8 cellular contexts compared by ENCODE assay signal in the genomic region with DNA sequence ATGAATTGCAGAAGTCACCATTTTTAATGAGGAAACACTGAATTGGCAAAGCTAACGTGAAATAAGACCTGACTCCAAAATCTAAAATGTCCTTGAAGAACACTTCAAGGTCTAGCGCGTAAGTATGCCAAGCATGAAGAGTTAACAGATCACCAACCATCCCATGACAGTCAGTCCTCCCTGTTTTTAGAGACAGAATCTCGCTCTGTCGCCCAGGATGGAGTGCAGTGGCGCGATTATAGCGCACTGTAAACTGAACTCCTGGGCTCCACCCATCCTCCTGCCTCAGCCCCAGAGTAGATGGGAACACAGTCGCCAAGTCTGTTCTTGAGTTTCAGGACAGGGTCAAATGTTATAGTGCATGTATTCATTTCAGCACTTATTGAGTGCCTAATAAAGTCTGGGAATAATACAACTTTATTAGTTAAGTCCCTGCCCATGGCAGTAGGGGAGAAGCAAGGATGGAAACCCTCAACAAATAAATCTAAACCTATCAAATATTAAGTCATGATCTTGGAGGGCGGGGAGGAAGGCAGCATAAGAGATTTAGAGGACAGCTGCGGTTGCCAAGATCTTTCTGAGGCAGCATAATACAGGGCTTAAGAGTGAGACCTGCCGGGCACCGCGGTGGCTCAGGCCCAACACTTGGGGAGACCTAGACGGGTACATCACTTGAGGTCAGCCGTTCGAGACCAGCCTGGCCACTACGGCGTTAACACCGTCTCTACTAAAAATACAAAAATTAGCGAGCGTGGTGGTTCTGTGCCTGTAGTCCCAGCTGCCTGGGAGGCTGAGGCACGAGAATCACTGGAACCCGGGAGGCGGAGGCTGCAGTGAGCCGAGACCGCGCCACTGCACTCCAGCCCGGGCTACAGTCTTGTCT. TPM values are rescaled to one million over a fixed set of nuclear protein-coding genes. Genes with fewer than 3 reads are reported as not detected.
DNase-seq lines count a peak whose midpoint lies in the region; ATAC-seq, FAIRE-seq and TF ChIP-seq lines count a peak whose summit lies in the region.

No MANE protein-coding gene starts in this region.

- H3K4me3 ChIP-seq in AG10803 (ENCODE audit: low read length) (peak overlapping the region; percentile 99), HUES6 (ENCODE audit: low read depth, low read length) (peak overlapping the region; percentile 79), K562 (peak overlapping the region; percentile 83), mesenchymal stem cell (ENCODE audit: insufficient read depth in 1 of 2, low read depth in 1 of 2, low read length in 2 of 2) (peak overlapping the region in 1 of 2 experiments; percentile 96)

- H3K36me3 ChIP-seq in HUES6 (ENCODE audit: control insufficient read depth, insufficient read depth, low read length), result peaks cover 20% of the 10 kb centered on the region
- peaks cover 33% of the 10 kb centered on the region for H3K36me3 ChIP-seq in K562 (ENCODE audit: control insufficient read depth, insufficient read depth, low read length)
- peaks cover 0 to 13% of the 10 kb centered on the region in 2 experiments for H3K36me3 ChIP-seq in mesenchymal stem cell (ENCODE audit: control insufficient read depth in 1 of 2, insufficient read depth in 2 of 2, low read depth in 1 of 2, low read length in 2 of 2)

- H4K8ac ChIP-seq in mesenchymal stem cell (ENCODE audit: low read length), result peak overlapping the region; percentile 61

- CTCF ChIA-PET in K562 (lab: Yijun Ruan, JAX; ENCODE audit: low intra/inter-chr PET ratio), result no interaction called here

- peak overlapping the region; percentile 29 for H2AK5ac ChIP-seq in mesenchymal stem cell (ENCODE audit: low read length, severe bottlenecking)

- TF ChIP-seq POLR2A in K562 (conservative IDR thresholded peaks at IDR 0.05), result no peak

- H3K4me2 ChIP-seq in K562 (ENCODE audit: insufficient read depth, low read length) (peak overlapping the region; percentile 100), mesenchymal stem cell (ENCODE audit: low read length, poor library complexity, severe bottlenecking) (peak overlapping the region; percentile 64)

- no peak overlapping the region for H3K14ac ChIP-seq in mesenchymal stem cell (ENCODE audit: low read length in 2 of 2)

- intact Hi-C loops in K562 (cut with micrococcal nuclease), result no loop called here

- POLR2A ChIA-PET in K562 (lab: Yijun Ruan, JAX), result interaction anchor here (0.7 to 5.6 kb wide), 6 partner anchors 10 to 199 kb away, joined by 3 to 72 read pairs (median 4); a partner anchor contains a TSS

- WGBS in K562 (ENCODE audit: insufficient coverage, low coverage, missing lambda C conversion rate), result 3% methylated on average over 29 of the region's 29 CpGs
- WGBS in mesenchymal stem cell, result 89% methylated on average over 28 of the region's 29 CpGs

- no peak overlapping the region for H2BK120ac ChIP-seq in mesenchymal stem cell (ENCODE audit: low read depth, low read length)

- H2BK15ac ChIP-seq in mesenchymal stem cell (ENCODE audit: low read depth, poor library complexity, severe bottlenecking), result no peak overlapping the region

- H2BK12ac ChIP-seq in mesenchymal stem cell (ENCODE audit: low read length in 2 of 2), result peak overlapping the region in 1 of 2 experiments; percentile 32

- BruUV-seq in K562 (replicated peaks; lab: Mats Ljungman, UMichigan), result no TSS peak

- DNase-seq in AG10803 (ENCODE audit: low read depth) (no peak), K562 (ENCODE audit: extremely low read depth in 1 of 4, low spot score in 3 of 4) (peak in 2 of 4 experiments; percentile 40 to 82), mesenchymal stem cell (no peak), foreskin keratinocyte (no peak), HuH-7 (ENCODE audit: low spot score) (no peak)

- H3K27ac ChIP-seq in HUES6 (ENCODE audit: low read depth, low read length), result peak overlapping the region; percentile 99
- peak overlapping the region; percentile 95 for H3K27ac ChIP-seq in K562 (ENCODE audit: extremely low read depth, low read depth, low read length)
- H3K27ac ChIP-seq in mesenchymal stem cell (ENCODE audit: low read length, poor library complexity, severe bottlenecking), result peak overlapping the region; percentile 97
- H3K27ac ChIP-seq in foreskin keratinocyte, result no peak overlapping the region

- TF ChIP-seq CTCF in AG10803 (conservative IDR thresholded peaks at IDR 0.05; ENCODE audit: low read length) (no peak), K562 (IDR thresholded peaks at IDR 0.05 in 2 of 3, conservative IDR thresholded peaks at IDR 0.05 in 1 of 3; ENCODE audit: insufficient read depth in 2 of 3, low read depth in 1 of 3, low read length in 3 of 3) (no peak), foreskin keratinocyte (conservative IDR thresholded peaks at IDR 0.05) (no peak)

- FAIRE-seq in K562 (lab: Jason Lieb, UNC), result peak; percentile 74

- H3K18ac ChIP-seq in mesenchymal stem cell (ENCODE audit: low read depth in 1 of 2, low read length in 2 of 2), result peak overlapping the region in 1 of 2 experiments; percentile 48

- peaks cover 18% of the 10 kb centered on the region for H3K79me1 ChIP-seq in mesenchymal stem cell (replicated peaks; ENCODE audit: low read length, poor library complexity, severe bottlenecking)

- H3K27me3 ChIP-seq in HUES6 (ENCODE audit: control insufficient read depth, insufficient read depth, low read length), result no peaks in the 10 kb centered on the region
- H3K27me3 ChIP-seq in K562 (ENCODE audit: control insufficient read depth in 2 of 2, insufficient read depth in 2 of 2, low read length in 2 of 2), result no peaks in the 10 kb centered on the region
- H3K27me3 ChIP-seq in mesenchymal stem cell (ENCODE audit: control insufficient read depth in 1 of 2, insufficient read depth in 1 of 2, low read length in 2 of 2), result no peaks in the 10 kb centered on the region
- no peaks in the 10 kb centered on the region for H3K27me3 ChIP-seq in foreskin keratinocyte

- H3K9me3 ChIP-seq in HUES6 (ENCODE audit: control insufficient read depth, insufficient read depth, low read depth, low read length) (no peaks in the 10 kb centered on the region), K562 (replicated peaks; ENCODE audit: control insufficient read depth, insufficient read depth, low read depth, low read length) (no peaks in the 10 kb centered on the region), mesenchymal stem cell (ENCODE audit: control insufficient read depth, low read length) (no peaks in the 10 kb centered on the region)

- H3K4me1 ChIP-seq in HUES6 (ENCODE audit: control insufficient read depth, insufficient read depth, low read length), result peaks cover 13% of the 10 kb centered on the region
- H3K4me1 ChIP-seq in K562 (replicated peaks in 1 of 2; ENCODE audit: control insufficient read depth in 2 of 2, insufficient read depth in 2 of 2, low read length in 2 of 2), result peaks cover 12 to 20% of the 10 kb centered on the region in 2 experiments
- H3K4me1 ChIP-seq in mesenchymal stem cell (ENCODE audit: control insufficient read depth, insufficient read depth, low read depth, low read length), result peaks cover 18% of the 10 kb centered on the region
- peaks cover 16% of the 10 kb centered on the region for H3K4me1 ChIP-seq in foreskin keratinocyte

- peaks cover 17% of the 10 kb centered on the region for H4K20me1 ChIP-seq in K562 (replicated peaks; ENCODE audit: control insufficient read depth, insufficient read depth, low read length)

- peak overlapping the region; percentile 91 for H3K9ac ChIP-seq in HUES6 (ENCODE audit: low read length)
- peak overlapping the region; percentile 95 to 100 for H3K9ac ChIP-seq in K562 (ENCODE audit: insufficient read depth in 1 of 2, low read depth in 2 of 2, low read length in 2 of 2)
- H3K9ac ChIP-seq in mesenchymal stem cell (ENCODE audit: low read length), result peak overlapping the region; percentile 100

- H3K4ac ChIP-seq in mesenchymal stem cell (ENCODE audit: low read depth in 1 of 2, low read length in 2 of 2), result peak overlapping the region; percentile 66 to 89

- no peak overlapping the region for H2BK5ac ChIP-seq in mesenchymal stem cell (ENCODE audit: low read depth, low read length, poor library complexity, severe bottlenecking)

- no peak for TF ChIP-seq RAD21 in K562 (CRISPR knock-in tag; conservative IDR thresholded peaks at IDR 0.05 in 1 of 2, IDR thresholded peaks at IDR 0.05 in 1 of 2)

- H2AFZ ChIP-seq in K562 (ENCODE audit: low read depth, low read length) (peak overlapping the region; percentile 94), mesenchymal stem cell (ENCODE audit: low read depth, low read length) (no peak overlapping the region)

- no peak for TF ChIP-seq EP300 in K562 (IDR thresholded peaks at IDR 0.05; ENCODE audit: low read length)

- peaks cover 3% of the 10 kb centered on the region for H3K9me1 ChIP-seq in K562 (ENCODE audit: control insufficient read depth, insufficient read depth, low read length)

- ATAC-seq in GM19035 (IDR thresholded peaks at IDR 0.05; ENCODE audit: unreplicated experiment), result peak; percentile 4
- peak; percentile 71 for ATAC-seq in K562
- ATAC-seq in foreskin keratinocyte, result no peak
- ATAC-seq in HG03139 (IDR thresholded peaks at IDR 0.05; ENCODE audit: unreplicated experiment), result no peak

- H4K91ac ChIP-seq in mesenchymal stem cell (ENCODE audit: low read length), result no peak overlapping the region

- in situ Hi-C loops in K562 (cut with MboI), result no loop called here

- H3K23ac ChIP-seq in mesenchymal stem cell (ENCODE audit: low read length in 2 of 2), result no peak overlapping the region

- H3K79me2 ChIP-seq in K562 (ENCODE audit: control insufficient read depth, insufficient read depth, low read length), result peaks cover 69% of the 10 kb centered on the region

RNA-seq across cellular contexts. Expression of a gene that starts 1.1 kb away (rescaled TPM):
- total RNA-seq in K562 (2011; cell fraction: chromatin; rRNA removed; ENCODE audit: low replicate concordance), result 63.3 and 105 TPM in 2 replicates
- 33.5 and 38.3 TPM in 2 replicates for total RNA-seq in K562 (2011; cell fraction: nucleolus; rRNA removed)
- 54.5 and 67.1 TPM in 2 replicates for total RNA-seq in K562 (2011; cell fraction: nucleoplasm; rRNA removed)
- total RNA-seq in K562 (2014; rRNA removed) (26.2 and 30.2 TPM in 2 replicates), K562 (2014; rRNA removed; fragmentation: Illumina TruSeq; extraction: Trizol) (44.4 and 46.2 TPM in 2 replicates), K562 (2015; rRNA removed; fragmentation: Illumina TruSeq; extraction: Trizol) (29.5 and 32.4 TPM in 2 replicates), K562 (2021) (29.1 and 32.2 TPM in 2 replicates), foreskin keratinocyte (17.1 and 17.8 TPM in 2 replicates)
- polyA plus RNA-seq in K562 (2011; rRNA removed) (32.1 and 46.8 TPM in 2 replicates), K562 (2014; fragmentation: Illumina TruSeq; extraction: Trizol) (36.9 and 41.1 TPM in 2 replicates), K562 (2014; fragmentation: Nextera tagmentation; extraction: Ambion mirVana) (10 to 100 TPM; 36.6 to 40.7 TPM), K562 (2014; rRNA removed) (28.3 and 38.4 TPM in 2 replicates), foreskin keratinocyte (9.6 and 13.0 TPM in 2 replicates)
- polyA plus RNA-seq in K562 (2011; cell fraction: cytosol; rRNA removed), result 11.9 and 39.5 TPM in 2 replicates
- 38.0 and 40.7 TPM in 2 replicates for polyA plus RNA-seq in K562 (2011; cell fraction: nucleus; rRNA removed)
- 22.4 and 28.9 TPM in 2 replicates for polyA plus RNA-seq in K562 (2012)
- 48.5 and 54.2 TPM in 2 replicates for polyA minus RNA-seq in K562 (2011; rRNA and poly(A)+ RNA removed)
- 10.5 and 16.6 TPM in 2 replicates for polyA minus RNA-seq in K562 (2011; cell fraction: cytosol; rRNA and poly(A)+ RNA removed)
- 20.2 and 38.1 TPM in 2 replicates for polyA minus RNA-seq in K562 (2011; cell fraction: nucleus; rRNA and poly(A)+ RNA removed)
- polyA plus RNA-seq in mesenchymal stem cell (2013, experiment 1 of 2), result 14.0 TPM
- polyA plus RNA-seq in mesenchymal stem cell (2013, experiment 2 of 2), result 14.3 TPM

RNA-seq across cellular contexts. Expression of a gene that starts 1.5 kb away (rescaled TPM):
- 239 and 473 TPM in 2 replicates for total RNA-seq in K562 (2011; cell fraction: chromatin; rRNA removed; ENCODE audit: low replicate concordance)
- total RNA-seq in K562 (2011; cell fraction: nucleolus; rRNA removed), result 160 and 181 TPM in 2 replicates
- 271 and 310 TPM in 2 replicates for total RNA-seq in K562 (2011; cell fraction: nucleoplasm; rRNA removed)
- total RNA-seq in K562 (2014; rRNA removed), result 1,056 and 1,105 TPM in 2 replicates
- 1,310 and 1,339 TPM in 2 replicates for total RNA-seq in K562 (2014; rRNA removed; fragmentation: Illumina TruSeq; extraction: Trizol)
- total RNA-seq in K562 (2015; rRNA removed; fragmentation: Illumina TruSeq; extraction: Trizol), result 1,290 and 1,307 TPM in 2 replicates
- total RNA-seq in K562 (2021), result 782 and 792 TPM in 2 replicates
- polyA plus RNA-seq in K562 (2011; rRNA removed), result 773 and 1,153 TPM in 2 replicates
- polyA plus RNA-seq in K562 (2011; cell fraction: cytosol; rRNA removed), result 486 and 691 TPM in 2 replicates
- polyA plus RNA-seq in K562 (2011; cell fraction: nucleus; rRNA removed), result 304 and 417 TPM in 2 replicates
- polyA plus RNA-seq in K562 (2012), result 564 and 1,172 TPM in 2 replicates
- polyA plus RNA-seq in K562 (2014; fragmentation: Illumina TruSeq; extraction: Trizol), result 1,097 and 1,170 TPM in 2 replicates
- 1,000 to 10,000 TPM in 1 of 2 experiments, 100 to 1,000 TPM in 1; 926 to 1,606 TPM for polyA plus RNA-seq in K562 (2014; fragmentation: Nextera tagmentation; extraction: Ambion mirVana)
- 798 and 941 TPM in 2 replicates for polyA plus RNA-seq in K562 (2014; rRNA removed)
- polyA minus RNA-seq in K562 (2011; rRNA and poly(A)+ RNA removed), result 2,049 and 2,472 TPM in 2 replicates
- polyA minus RNA-seq in K562 (2011; cell fraction: cytosol; rRNA and poly(A)+ RNA removed), result 548 and 692 TPM in 2 replicates
- 155 and 246 TPM in 2 replicates for polyA minus RNA-seq in K562 (2011; cell fraction: nucleus; rRNA and poly(A)+ RNA removed)
- 121 TPM for polyA plus RNA-seq in mesenchymal stem cell (2013, experiment 1 of 2)
- 123 TPM for polyA plus RNA-seq in mesenchymal stem cell (2013, experiment 2 of 2)
- total RNA-seq in foreskin keratinocyte, result 570 and 654 TPM in 2 replicates
- 339 and 428 TPM in 2 replicates for polyA plus RNA-seq in foreskin keratinocyte

RNA-seq across cellular contexts. Expression of a gene that starts 59.1 kb away (rescaled TPM):
- total RNA-seq in K562 (2011; cell fraction: chromatin; rRNA removed; ENCODE audit: low replicate concordance), result 57.6 and 73.6 TPM in 2 replicates
- total RNA-seq in K562 (2011; cell fraction: nucleolus; rRNA removed), result 41.8 and 51.0 TPM in 2 replicates
- total RNA-seq in K562 (2011; cell fraction: nucleoplasm; rRNA removed), result 60.6 and 76.3 TPM in 2 replicates
- total RNA-seq in K562 (2014; rRNA removed) (22.6 and 30.0 TPM in 2 replicates), K562 (2014; rRNA removed; fragmentation: Illumina TruSeq; extraction: Trizol) (68.2 and 86.7 TPM in 2 replicates), K562 (2015; rRNA removed; fragmentation: Illumina TruSeq; extraction: Trizol) (54.7 and 55.5 TPM in 2 replicates), K562 (2021) (119 and 121 TPM in 2 replicates), foreskin keratinocyte (16.4 and 17.8 TPM in 2 replicates)
- polyA plus RNA-seq in K562 (2011; rRNA removed) (183 and 192 TPM in 2 replicates), K562 (2014; fragmentation: Illumina TruSeq; extraction: Trizol) (140 and 144 TPM in 2 replicates), K562 (2014; fragmentation: Nextera tagmentation; extraction: Ambion mirVana) (10 to 100 TPM; 53.4 to 71.1 TPM), K562 (2014; rRNA removed) (109 and 128 TPM in 2 replicates), foreskin keratinocyte (18.0 and 20.9 TPM in 2 replicates)
- 228 and 464 TPM in 2 replicates for polyA plus RNA-seq in K562 (2011; cell fraction: cytosol; rRNA removed)
- 27.2 and 28.4 TPM in 2 replicates for polyA plus RNA-seq in K562 (2011; cell fraction: nucleus; rRNA removed)
- 129 and 225 TPM in 2 replicates for polyA plus RNA-seq in K562 (2012)
- 176 TPM in 2 replicates for polyA minus RNA-seq in K562 (2011; rRNA and poly(A)+ RNA removed)
- polyA minus RNA-seq in K562 (2011; cell fraction: cytosol; rRNA and poly(A)+ RNA removed), result 200 and 213 TPM in 2 replicates
- polyA minus RNA-seq in K562 (2011; cell fraction: nucleus; rRNA and poly(A)+ RNA removed), result 23.2 and 39.3 TPM in 2 replicates
- 18.7 TPM for polyA plus RNA-seq in mesenchymal stem cell (2013, experiment 1 of 2)
- 18.7 TPM for polyA plus RNA-seq in mesenchymal stem cell (2013, experiment 2 of 2)

Comparison
In these comparisons a context has a peak if more than half of its experiments do, and no peak if none do; other contexts are left out.
1. ATAC-seq: peak in GM19035 (single experiment) and K562 (single experiment); none in foreskin keratinocyte (single experiment) and HG03139 (single experiment).
2. Peak in every context shown above with its lines, with median percentiles within 50 percentile points of each other: H3K9ac ChIP-seq.